8 cellular contexts compared by ENCODE assay signal in genomic region chr10:122112021-122112616, GRCh38.
A peak's percentile ranks its signal among the peaks of the same experiment; 100 is the strongest.
DNase-seq lines count a peak whose midpoint lies in the region; ATAC-seq and TF ChIP-seq lines count a peak whose summit lies in the region.

No MANE protein-coding gene starts in this region.

- H3K4me3 ChIP-seq in RWPE2 (ENCODE audit: severe bottlenecking) (peak overlapping the region; percentile 72), foreskin fibroblast (ENCODE audit: low read depth in 1 of 2, low read length in 2 of 2) (peak overlapping the region; percentile 32 to 72), skeletal muscle cell (ENCODE audit: low read depth, low read length) (peak overlapping the region; percentile 80)

- intact Hi-C loops in head of caudate nucleus (cut with DNase I) = no loop called here

- H3K27me3 ChIP-seq in RWPE2 (ENCODE audit: insufficient read depth, poor library complexity, severe bottlenecking) = no peaks in the 10 kb centered on the region

- H3K36me3 ChIP-seq in RWPE2 (ENCODE audit: low read depth) = no peaks in the 10 kb centered on the region

- peak overlapping the region; percentile 85 for H3K27ac ChIP-seq in RWPE2 (ENCODE audit: poor library complexity, severe bottlenecking)

- peaks cover 33% of the 10 kb centered on the region for H3K4me1 ChIP-seq in RWPE2 (ENCODE audit: insufficient read depth, poor library complexity, severe bottlenecking)

- no peaks in the 10 kb centered on the region for H3K9me3 ChIP-seq in RWPE2 (ENCODE audit: severe bottlenecking)

- no peak for DNase-seq in RWPE2 (ENCODE audit: low spot score)
- peak; percentile 55 to 76 for DNase-seq in foreskin fibroblast
- no peak for DNase-seq in skeletal muscle cell (ENCODE audit: low read depth)
- DNase-seq in HuH-7 (ENCODE audit: low spot score) = no peak
- no peak for DNase-seq in NCI-H146 treated with DMSO at 0.1 percent for 48 hours (lab: John Stamatoyannopoulos, UW; ENCODE audit: unreplicated experiment)
- no peak for DNase-seq in head of caudate nucleus

- no peak for TF ChIP-seq CTCF in RWPE2 (IDR thresholded peaks at IDR 0.05; ENCODE audit: poor library complexity, severe bottlenecking)
- TF ChIP-seq CTCF in foreskin fibroblast (IDR thresholded peaks at IDR 0.05; ENCODE audit: low read depth, low read length) = no peak

- ATAC-seq in GM21360 (IDR thresholded peaks at IDR 0.05; ENCODE audit: unreplicated experiment) = peak; percentile 56
- ATAC-seq in RWPE2 (ENCODE audit: low read depth) = peak; percentile 3; the same call in 2 of the 3 replicates
- no peak for ATAC-seq in GM19395 (IDR thresholded peaks at IDR 0.05; ENCODE audit: unreplicated experiment)

Comparison
In these comparisons a context has a peak if more than half of its experiments do, and no peak if none do; other contexts are left out.
1. DNase-seq: peak in foreskin fibroblast (2 of 2); none in RWPE2 (single experiment), skeletal muscle cell (single experiment), HuH-7 (single experiment), NCI-H146 treated with DMSO at 0.1 percent for 48 hours (single experiment) and head of caudate nucleus (0 of 42).
2. Peak in every context shown above with its lines, with median percentiles within 50 percentile points of each other: H3K4me3 ChIP-seq.